In genomic region chr3:4309476-4310121, GRCh38 we compare ENCODE assay signal across 31 cellular contexts. TPM values are rescaled to one million over a fixed set of nuclear protein-coding genes. Genes with fewer than 3 reads are reported as not detected.
DNase-seq lines count a peak whose midpoint lies in the region; ATAC-seq, FAIRE-seq and TF ChIP-seq lines count a peak whose summit lies in the region.
"Had no signal": no experiment of that assay in that cellular context is flagged by ENCODE, and none has a peak within 500 bp of the region (broad histone marks: within the 10 kb centered on the region; RNA-seq: fewer than 3 reads in every experiment).

No MANE protein-coding gene starts in this region.

- DNase-seq in CD1c-positive myeloid dendritic cell (ENCODE audit: extremely low spot score) (peak; percentile 91), HL-60 (ENCODE audit: low read depth in 1 of 2, low spot score in 1 of 2) (peak; percentile 42 to 50), GM12878 (ENCODE audit: low read depth, low spot score) (no peak), mesendoderm (no peak), NCI-H2029 treated with DMSO at 0.1 percent for 48 hours (lab: John Stamatoyannopoulos, UW) (no peak), NCI-H69 (lab: John Stamatoyannopoulos, UW) (no peak)
- DNase-seq: activated CD4-positive, alpha-beta T cell treated with anti-CD3 and anti-CD28 coated beads, Interleukin-2, amount 50 U/mL, for 48 hours; activated CD4-positive, CD25-positive, alpha-beta regulatory T cell; activated effector memory CD4-positive, alpha-beta T cell treated with Interleukin-2 at 50 U/mL for 16 hours; activated naive CD8-positive, alpha-beta T cell treated with anti-CD3 and anti-CD28 coated beads, Interleukin-2, amount 10 ng/mL, durations not matched to agents 7 days and 5 days; effector CD4-positive, alpha-beta T cell; EL; heart left ventricle; Karpas-422; left colon; naive thymus-derived CD8-positive, alpha-beta T cell; NCI-H2081 treated with DMSO at 0.1 percent for 48 hours; NCI-H345; spleen; stimulated activated CD4-positive, alpha-beta T cell treated with anti-CD3 and anti-CD28 coated beads, Interleukin-2, amount 100 ng/mL, for 48 hours; SW 1271; T1000 had no signal

- SMC1A ChIA-PET in GM12878 (lab: Charles Lee; ENCODE audit: uncharacterized antibody, unreplicated experiment), result interaction anchor here (1.2 kb wide), 1 partner anchor 34 kb away, joined by 3 read pairs; no protein-coding TSS in a partner anchor

- 79% methylated on average over 3 of the region's 3 CpGs for WGBS in GM12878 (ENCODE audit: insufficient coverage, insufficient replicate concordance, low lambda C conversion rate, missing lambda C conversion rate)
- no CpG with 5 or more reads among the region's 3 CpGs for WGBS in mesendoderm (ENCODE audit: extremely low coverage, insufficient coverage, low lambda C conversion rate)

- no peak overlapping the region for H3K56ac ChIP-seq in mesendoderm (ENCODE audit: low read length)

- H3K79me1 ChIP-seq in mesendoderm (ENCODE audit: low read length), result peaks cover 7% of the 10 kb centered on the region

- H2BK5ac ChIP-seq in mesendoderm (ENCODE audit: low read length), result no peak overlapping the region

- H4K5ac ChIP-seq in mesendoderm (ENCODE audit: low read length), result no peak overlapping the region

- H2BK15ac ChIP-seq in mesendoderm (replicated peaks; ENCODE audit: low read depth), result no peak overlapping the region

- H3K23ac ChIP-seq in mesendoderm (ENCODE audit: low read length), result no peak overlapping the region

- H3K4me1 ChIP-seq in GM12878 (ENCODE audit: control insufficient read depth, insufficient read depth, low read length), result no peaks in the 10 kb centered on the region
- peaks cover 4% of the 10 kb centered on the region for H3K4me1 ChIP-seq in mesendoderm (ENCODE audit: control insufficient read depth, low read depth, low read length)

- H4K20me1 ChIP-seq in GM12878 (ENCODE audit: control insufficient read depth, insufficient read depth), result no peaks in the 10 kb centered on the region

- H3K9me3 ChIP-seq in GM12878 (replicated peaks; ENCODE audit: control insufficient read depth, insufficient read depth, low read length), result no peaks in the 10 kb centered on the region
- H3K9me3 ChIP-seq: heart left ventricle, right atrium auricular region, spleen, suprapubic skin had no signal

- H3K4me2 ChIP-seq in GM12878 (ENCODE audit: control insufficient read depth, insufficient read depth) (no peak overlapping the region), mesendoderm (ENCODE audit: low read length) (no peak overlapping the region)
- H3K4me2 ChIP-seq: BLaER1 had no signal

- ATAC-seq in GM12878 (peak; percentile 17; the same call in 2 of the 3 replicates), GM19463 (IDR thresholded peaks at IDR 0.05; ENCODE audit: unreplicated experiment) (no peak), GM18907 (IDR thresholded peaks at IDR 0.05; ENCODE audit: unreplicated experiment) (no peak)
- ATAC-seq: heart left ventricle; left colon; naive thymus-derived CD8-positive, alpha-beta T cell; stimulated activated memory B cell treated with anti-CD40 and anti-IgM and Interleukin-4, amounts not matched to agents 10 μg/mL and 1 μg/mL and 100 μg/mL, for 72 hours had no signal

- no peak overlapping the region for H4K8ac ChIP-seq in mesendoderm (ENCODE audit: low read depth, low read length)

- no peak overlapping the region for H3K9ac ChIP-seq in GM12878 (ENCODE audit: control insufficient read depth, insufficient read depth, low read length)
- no peak overlapping the region for H3K9ac ChIP-seq in mesendoderm (ENCODE audit: low read length)
- H3K9ac ChIP-seq: BLaER1 had no signal

- CTCF ChIA-PET in GM12878 (lab: Yijun Ruan, JAX), result interaction anchor here (0.6 kb wide), 1 partner anchor 745 kb away, joined by 3 read pairs; no protein-coding TSS in a partner anchor

- intact Hi-C loops in GM12878 (cut with micrococcal nuclease; ENCODE audit: unreplicated experiment), result no loop called here

- peak overlapping the region; percentile 8 for H3K27ac ChIP-seq in HL-60 (replicated peaks)
- no peak overlapping the region for H3K27ac ChIP-seq in GM12878 (ENCODE audit: control insufficient read depth, insufficient read depth)
- no peak overlapping the region for H3K27ac ChIP-seq in mesendoderm (ENCODE audit: low read depth, low read length)
- H3K27ac ChIP-seq: BLaER1, epithelial cell of prostate, right atrium auricular region, suprapubic skin had no signal

- in situ Hi-C loops in GM12878 (cut with MboI), result no loop called here

- no TSS peak for BruUV-seq in GM12878 (replicated peaks; lab: Mats Ljungman, UMichigan)

- TF ChIP-seq POLR2A in GM12878 (IDR thresholded peaks at IDR 0.05; ENCODE audit: low read depth, low read length), result no peak

- H3K27me3 ChIP-seq in HL-60 (ENCODE audit: insufficient read depth, poor library complexity, severe bottlenecking), result no peaks in the 10 kb centered on the region
- H3K27me3 ChIP-seq in GM12878 (replicated peaks in 1 of 2; ENCODE audit: control insufficient read depth in 2 of 2, insufficient read depth in 2 of 2, low read length in 1 of 2), result no peaks in the 10 kb centered on the region
- H3K27me3 ChIP-seq in mesendoderm (ENCODE audit: insufficient read depth, low read length, poor library complexity), result no peaks in the 10 kb centered on the region
- H3K27me3 ChIP-seq: BLaER1, heart left ventricle, right atrium auricular region, spleen, suprapubic skin had no signal

- no peak overlapping the region for H2BK120ac ChIP-seq in mesendoderm (ENCODE audit: low read depth, low read length)

- FAIRE-seq in GM12878 (lab: Jason Lieb, UNC), result no peak
- FAIRE-seq: astrocyte, HTR-8/SVneo had no signal

- H3K4ac ChIP-seq in mesendoderm (ENCODE audit: low read depth, low read length), result no peak overlapping the region

- POLR2A ChIA-PET in GM12878 (lab: Charles Lee), result no interaction called here

- peak overlapping the region; percentile 22 for H3K18ac ChIP-seq in mesendoderm (ENCODE audit: low read length)

- TF ChIP-seq CTCF in HL-60 (IDR thresholded peaks at IDR 0.05; ENCODE audit: insufficient read depth, low read length) (no peak), GM12878 (IDR thresholded peaks at IDR 0.05 in 2 of 3, conservative IDR thresholded peaks at IDR 0.05 in 1 of 3; ENCODE audit: control insufficient read depth in 2 of 3, extremely low read depth in 1 of 3, insufficient read depth in 1 of 3, low read depth in 3 of 3, low read length in 3 of 3) (no peak)

- H3K36me3 ChIP-seq in GM12878 (ENCODE audit: control insufficient read depth in 2 of 2, insufficient read depth in 2 of 2, low read length in 1 of 2) (peaks cover 0 to 3% of the 10 kb centered on the region in 2 experiments; a peak in 1 of 4 replicates), mesendoderm (ENCODE audit: control insufficient read depth, insufficient read depth, low read length) (no peaks in the 10 kb centered on the region)

- RAD21 ChIA-PET in GM12878 (lab: Charles Lee; ENCODE audit: unreplicated experiment), result no interaction called here

- H2AK5ac ChIP-seq in mesendoderm (ENCODE audit: low read length), result no peak overlapping the region

- TF ChIP-seq EP300 in GM12878 (IDR thresholded peaks at IDR 0.05; ENCODE audit: borderline replicate concordance in 1 of 2, control insufficient read depth in 1 of 2, low read depth in 2 of 2, low read length in 2 of 2), result no peak

- H2AFZ ChIP-seq in GM12878 (ENCODE audit: control insufficient read depth, low read depth, low read length), result no peak overlapping the region

- H3K79me2 ChIP-seq in GM12878 (ENCODE audit: control insufficient read depth, insufficient read depth, low read length) (peaks cover under 1% of the 10 kb centered on the region; the same call in 1 of the 2 replicates), mesendoderm (ENCODE audit: control insufficient read depth, insufficient read depth, low read length) (no peaks in the 10 kb centered on the region)

- H3K4me3 ChIP-seq in HL-60 (replicated peaks; ENCODE audit: insufficient read depth, low read length) (no peak overlapping the region), GM12878 (no peak overlapping the region), mesendoderm (ENCODE audit: low read length) (no peak overlapping the region)
- H3K4me3 ChIP-seq: BLaER1, heart left ventricle, right atrium auricular region, spleen, suprapubic skin had no signal

- TF ChIP-seq RAD21 in GM12878 (IDR thresholded peaks at IDR 0.05; ENCODE audit: insufficient read depth, low read depth, low read length), result no peak

TF ChIP-seq in GM12878, 131 proteins besides CTCF, POLR2A, EP300 and RAD21:
- TF ChIP-seq IKZF1 (conservative IDR thresholded peaks at IDR 0.05), result no peak
- TF ChIP-seq BCL3 (IDR thresholded peaks at IDR 0.05; ENCODE audit: borderline replicate concordance, insufficient read depth, low read depth, low read length, poor library complexity, severe bottlenecking), result no peak

RNA-seq across cellular contexts. Expression of gene SETMAR, which starts 6.4 kb away (rescaled TPM):
- 20.2 and 24.5 TPM in 2 replicates for total RNA-seq in GM12878 (2013; cell fraction: nucleolus; rRNA removed)
- total RNA-seq in GM12878 (2014; rRNA removed) (21.0 and 22.6 TPM in 2 replicates), GM12878 (2014; rRNA removed; fragmentation: Illumina TruSeq; extraction: Trizol) (20.4 and 21.1 TPM in 2 replicates), GM12878 (2021) (17.0 and 20.1 TPM in 2 replicates)
- polyA plus RNA-seq in GM12878 (2011; ENCODE audit: low read depth), result 9.2 TPM
- polyA plus RNA-seq in GM12878 (2011; rRNA removed) (20.5 and 21.0 TPM in 2 replicates), GM12878 (2014; fragmentation: Illumina TruSeq; extraction: Trizol) (24.6 and 25.1 TPM in 2 replicates), GM12878 (2014; fragmentation: Nextera tagmentation; extraction: Ambion mirVana) (10 to 100 TPM in 1 of 2 experiments, 1 to 10 TPM in 1; 7.1 to 11.6 TPM), GM12878 (2014; rRNA removed) (17.8 TPM in 2 replicates), GM12878 (2016; fragmentation: Nextera tagmentation; extraction: Ambion mirVana) (10 to 100 TPM; 19.9 to 23.6 TPM)
- 13.6 and 13.9 TPM in 2 replicates for polyA plus RNA-seq in GM12878 (2011; cell fraction: cytosol; rRNA removed)
- polyA plus RNA-seq in GM12878 (2011; cell fraction: nucleus; rRNA removed), result 23.2 and 28.8 TPM in 2 replicates
- polyA plus RNA-seq in GM12878 (2012), result 9.8 and 11.5 TPM in 2 replicates
- polyA minus RNA-seq in GM12878 (2011; rRNA and poly(A)+ RNA removed), result 24.0 and 36.6 TPM in 2 replicates
- 6.4 and 7.6 TPM in 2 replicates for polyA minus RNA-seq in GM12878 (2011; cell fraction: cytosol; rRNA and poly(A)+ RNA removed)
- 20.8 and 41.3 TPM in 2 replicates for polyA minus RNA-seq in GM12878 (2011; cell fraction: nucleus; rRNA and poly(A)+ RNA removed)
- 29.8 TPM for polyA plus RNA-seq in mesendoderm (2013, experiment 1 of 2)
- polyA plus RNA-seq in mesendoderm (2013, experiment 2 of 2), result 29.0 TPM

Comparison
In these comparisons a context has a peak if more than half of its experiments do, and no peak if none do; other contexts are left out.
1. DNase-seq: peak in CD1c-positive myeloid dendritic cell (single experiment) and HL-60 (2 of 2); none in GM12878 (single experiment), mesendoderm (single experiment), NCI-H2029 treated with DMSO at 0.1 percent for 48 hours (single experiment) and NCI-H69 (single experiment).